8 cellular contexts compared by ENCODE assay signal in the genomic region with DNA sequence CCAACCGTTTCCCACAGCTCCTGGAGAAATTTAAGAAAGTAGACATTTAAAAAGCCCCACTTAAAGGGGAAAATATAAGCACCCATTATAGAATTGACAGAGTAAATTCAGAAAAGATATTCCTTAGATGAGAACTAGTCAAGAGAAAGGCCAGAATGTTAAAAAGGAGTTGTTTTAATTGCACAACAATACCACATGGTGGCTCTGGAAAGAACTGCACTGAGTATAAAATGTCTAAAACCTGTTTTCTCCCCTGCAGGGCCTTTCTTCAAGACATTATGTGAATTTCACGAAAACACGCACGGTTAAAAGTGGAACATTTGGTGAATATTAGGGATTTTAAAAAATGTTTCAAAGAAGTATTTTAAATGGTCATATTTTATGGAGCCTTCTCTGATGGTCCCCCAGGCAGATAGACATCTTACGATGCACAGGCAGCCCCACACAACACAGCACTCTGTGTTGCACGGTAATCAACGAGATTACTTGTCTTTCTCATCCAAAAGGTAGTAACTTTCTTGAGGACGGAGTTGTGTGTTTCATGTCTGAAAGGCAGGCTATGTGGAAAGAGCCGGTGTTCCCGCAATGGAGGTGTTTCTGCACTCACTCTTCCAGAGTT.
DNase-seq lines count a peak whose midpoint lies in the region; ATAC-seq, FAIRE-seq and TF ChIP-seq lines count a peak whose summit lies in the region.

No MANE protein-coding gene starts in this region.

- H4K20me1 ChIP-seq in Karpas-422 (ENCODE audit: insufficient read depth, low read depth, low read length) (no peaks in the 10 kb centered on the region), GM12878 (ENCODE audit: control insufficient read depth, insufficient read depth) (no peaks in the 10 kb centered on the region)

- CTCF ChIA-PET in GM12878 (lab: Yijun Ruan, JAX): interaction anchor here (0.6 to 2.7 kb wide), 14 partner anchors 10 to 906 kb away, joined by 3 to 28 read pairs (median 3); no protein-coding TSS in a partner anchor
- CTCF ChIA-PET in activated CD8-positive, alpha-beta T cell treated with anti-CD3 and anti-CD28 coated beads, Interleukin-2, amount 10 ng/mL, durations not matched to agents 7 days and 5 days (lab: Charles Lee): no interaction called here

- H3K4me2 ChIP-seq in Karpas-422 (ENCODE audit: low read depth, low read length, poor library complexity, severe bottlenecking) (no peak overlapping the region), GM12878 (ENCODE audit: control insufficient read depth, insufficient read depth) (no peak overlapping the region)

- BruUV-seq in GM12878 (replicated peaks; lab: Mats Ljungman, UMichigan): no TSS peak

- TF ChIP-seq POLR2A in GM12878 (IDR thresholded peaks at IDR 0.05; ENCODE audit: low read depth, low read length): no peak

- 0 out of 2 replicates have a peak, but pooled peaks have one; percentile 32 for TF ChIP-seq RAD21 in GM12878 (IDR thresholded peaks at IDR 0.05; ENCODE audit: insufficient read depth, low read depth, low read length)

- H3K9me3 ChIP-seq in Karpas-422 (ENCODE audit: low read length) (no peaks in the 10 kb centered on the region), GM12878 (replicated peaks; ENCODE audit: control insufficient read depth, insufficient read depth, low read length) (no peaks in the 10 kb centered on the region)

- peak; percentile 57 for DNase-seq in AG08395 (ENCODE audit: low spot score)
- DNase-seq in Karpas-422: peak; percentile 53
- no peak for DNase-seq in GM12878 (ENCODE audit: low read depth, low spot score)
- DNase-seq in kidney tubule cell (ENCODE audit: low spot score): peak; percentile 11
- no peak for DNase-seq in activated T-cell treated with anti-CD3 and anti-CD28 coated beads, Interleukin-2, amount 50 U/mL, for 48 hours
- DNase-seq in activated CD8-positive, alpha-beta T cell treated with anti-CD3 and anti-CD28 coated beads, Interleukin-2, amount 10 ng/mL, durations not matched to agents 7 days and 5 days: no peak
- no peak for DNase-seq in HuH-7.5 (ENCODE audit: low spot score)
- no peak for DNase-seq in LoVo (ENCODE audit: low spot score)

- H3K27ac Mint-ChIP-seq in activated CD8-positive, alpha-beta T cell treated with anti-CD3 and anti-CD28 coated beads, Interleukin-2, amount 10 ng/mL, durations not matched to agents 7 days and 5 days: no peak overlapping the region

- TF ChIP-seq CTCF in GM12878 (IDR thresholded peaks at IDR 0.05 in 2 of 3, conservative IDR thresholded peaks at IDR 0.05 in 1 of 3; ENCODE audit: control insufficient read depth in 2 of 3, extremely low read depth in 1 of 3, insufficient read depth in 1 of 3, low read depth in 3 of 3, low read length in 3 of 3): peak in 1 of 3 experiments; percentile 48; a peak in 1 of 6 replicates

- SMC1A ChIA-PET in GM12878 (lab: Charles Lee; ENCODE audit: uncharacterized antibody, unreplicated experiment): interaction anchor here (0.7 to 2.7 kb wide), 16 partner anchors 33 to 857 kb away, joined by 3 to 26 read pairs (median 3); no protein-coding TSS in a partner anchor

- FAIRE-seq in GM12878 (lab: Jason Lieb, UNC): no peak

- no peak overlapping the region for H3K27ac ChIP-seq in Karpas-422 (ENCODE audit: low read length)
- no peak overlapping the region for H3K27ac ChIP-seq in GM12878 (ENCODE audit: control insufficient read depth, insufficient read depth)

- H3K4me3 Mint-ChIP-seq in activated CD8-positive, alpha-beta T cell treated with anti-CD3 and anti-CD28 coated beads, Interleukin-2, amount 10 ng/mL, durations not matched to agents 7 days and 5 days: no peak overlapping the region

- in situ Hi-C loops in GM12878 (cut with MboI): no loop called here

- H3K27me3 Mint-ChIP-seq in activated CD8-positive, alpha-beta T cell treated with anti-CD3 and anti-CD28 coated beads, Interleukin-2, amount 10 ng/mL, durations not matched to agents 7 days and 5 days (ENCODE audit: low read depth): no peaks in the 10 kb centered on the region

- TF ChIP-seq EP300 in GM12878 (IDR thresholded peaks at IDR 0.05; ENCODE audit: borderline replicate concordance in 1 of 2, control insufficient read depth in 1 of 2, low read depth in 2 of 2, low read length in 2 of 2): no peak

- H3K4me3 ChIP-seq in Karpas-422 (ENCODE audit: low read length): no peak overlapping the region
- H3K4me3 ChIP-seq in GM12878: no peak overlapping the region

- H2AFZ ChIP-seq in Karpas-422 (ENCODE audit: low read length) (no peak overlapping the region), GM12878 (ENCODE audit: control insufficient read depth, low read depth, low read length) (no peak overlapping the region)

- no peaks in the 10 kb centered on the region for H3K9me3 Mint-ChIP-seq in activated CD8-positive, alpha-beta T cell treated with anti-CD3 and anti-CD28 coated beads, Interleukin-2, amount 10 ng/mL, durations not matched to agents 7 days and 5 days (ENCODE audit: insufficient read depth)

- peak; percentile 63; the same call in 2 of the 3 replicates for ATAC-seq in GM12878
- no peak for ATAC-seq in activated CD8-positive, alpha-beta T cell treated with anti-CD3 and anti-CD28 coated beads, Interleukin-2, amount 10 ng/mL, durations not matched to agents 7 days and 5 days

- H3K36me3 ChIP-seq in Karpas-422 (ENCODE audit: insufficient read depth, low read length): no peaks in the 10 kb centered on the region
- H3K36me3 ChIP-seq in GM12878 (ENCODE audit: control insufficient read depth in 2 of 2, insufficient read depth in 2 of 2, low read length in 1 of 2): no peaks in the 10 kb centered on the region

- WGBS in GM12878 (ENCODE audit: insufficient coverage, insufficient replicate concordance, low lambda C conversion rate, missing lambda C conversion rate): 42% methylated on average over 10 of the region's 10 CpGs

- H3K27me3 ChIP-seq in Karpas-422 (ENCODE audit: low read length): no peaks in the 10 kb centered on the region
- H3K27me3 ChIP-seq in GM12878 (replicated peaks in 1 of 2; ENCODE audit: control insufficient read depth in 2 of 2, insufficient read depth in 2 of 2, low read length in 1 of 2): no peaks in the 10 kb centered on the region

- no peaks in the 10 kb centered on the region for H3K9me2 ChIP-seq in Karpas-422 (replicated peaks; ENCODE audit: insufficient read depth, low read length)

- H3K9ac ChIP-seq in Karpas-422 (ENCODE audit: low read length) (no peak overlapping the region), GM12878 (ENCODE audit: control insufficient read depth, insufficient read depth, low read length) (no peak overlapping the region)

- no peaks in the 10 kb centered on the region for H3K36me3 Mint-ChIP-seq in activated CD8-positive, alpha-beta T cell treated with anti-CD3 and anti-CD28 coated beads, Interleukin-2, amount 10 ng/mL, durations not matched to agents 7 days and 5 days (ENCODE audit: low read depth)

- POLR2A ChIA-PET in GM12878 (lab: Charles Lee): interaction anchor here (0.5 kb wide), 1 partner anchor 1794 kb away, joined by 3 read pairs; no protein-coding TSS in a partner anchor
- POLR2A ChIA-PET in activated CD8-positive, alpha-beta T cell treated with anti-CD3 and anti-CD28 coated beads, Interleukin-2, amount 10 ng/mL, durations not matched to agents 7 days and 5 days (lab: Charles Lee): no interaction called here

- RAD21 ChIA-PET in GM12878 (lab: Charles Lee; ENCODE audit: unreplicated experiment): interaction anchor here (0.7 to 1.9 kb wide), 6 partner anchors 77 to 694 kb away, joined by 3 to 15 read pairs (median 4); no protein-coding TSS in a partner anchor

- H3K79me2 ChIP-seq in Karpas-422 (ENCODE audit: low read length) (no peaks in the 10 kb centered on the region), GM12878 (ENCODE audit: control insufficient read depth, insufficient read depth, low read length) (no peaks in the 10 kb centered on the region)

- H3K4me1 Mint-ChIP-seq in activated CD8-positive, alpha-beta T cell treated with anti-CD3 and anti-CD28 coated beads, Interleukin-2, amount 10 ng/mL, durations not matched to agents 7 days and 5 days (ENCODE audit: low read depth): no peaks in the 10 kb centered on the region

- H3K4me1 ChIP-seq in Karpas-422 (ENCODE audit: low read length) (no peaks in the 10 kb centered on the region), GM12878 (ENCODE audit: control insufficient read depth, insufficient read depth, low read length) (no peaks in the 10 kb centered on the region)

- intact Hi-C loops in GM12878 (cut with micrococcal nuclease; ENCODE audit: unreplicated experiment): loop anchor here (2.0 to 5.0 kb wide), 3 partner anchors 117 to 837 kb away; no protein-coding TSS in a partner anchor

TF ChIP-seq in GM12878, 131 proteins besides CTCF, POLR2A, EP300 and RAD21:
- TF ChIP-seq SMC3 (IDR thresholded peaks at IDR 0.05; ENCODE audit: borderline replicate concordance, low read length) (peak; percentile 38; the same call in 1 of the 2 replicates), EED (IDR thresholded peaks at IDR 0.05; ENCODE audit: low read depth) (no peak)
TF ChIP-seq in GM12878: peak in this region for 1.

Comparison
In these comparisons a context has a peak if more than half of its experiments do, and no peak if none do; other contexts are left out.
1. DNase-seq: peak in AG08395 (single experiment), Karpas-422 (single experiment) and kidney tubule cell (single experiment); none in GM12878 (single experiment), activated T-cell treated with anti-CD3 and anti-CD28 coated beads, Interleukin-2, amount 50 U/mL, for 48 hours (0 of 2), activated CD8-positive, alpha-beta T cell treated with anti-CD3 and anti-CD28 coated beads, Interleukin-2, amount 10 ng/mL, durations not matched to agents 7 days and 5 days (single experiment), HuH-7.5 (single experiment) and LoVo (single experiment).